ENCODE assay signal across 8 cellular contexts in genomic region chrX:1591102-1591862, GRCh38. TPM values are rescaled to one million over a fixed set of nuclear protein-coding genes. Genes with fewer than 3 reads are reported as not detected.
DNase-seq lines count a peak whose midpoint lies in the region; ATAC-seq lines count a peak whose summit lies in the region.

TSS of gene AKAP17A (plus strand) at chrX:1591604. CDS start at chrX:1593463, 1,859 bp downstream.

- POLR2A ChIA-PET in activated CD8-positive, alpha-beta memory T cell treated with anti-CD3 and anti-CD28 coated beads for 36 hours (lab: Charles Lee) = no interaction called here

- H3K4me1 Mint-ChIP-seq in effector memory CD8-positive, alpha-beta T cell (ENCODE audit: low read depth in 2 of 2) = peaks cover 20 to 39% of the 10 kb centered on the region in 2 donors

- H3K36me3 Mint-ChIP-seq in effector memory CD8-positive, alpha-beta T cell (ENCODE audit: insufficient read depth) = peaks cover 46% of the 10 kb centered on the region

- H3K4me3 Mint-ChIP-seq in effector memory CD8-positive, alpha-beta T cell = peak within 1 kb of the TSS; percentile 88 to 98

- CTCF ChIA-PET in activated CD8-positive, alpha-beta memory T cell treated with anti-CD3 and anti-CD28 coated beads for 36 hours (lab: Charles Lee) = no interaction called here

- H3K27me3 Mint-ChIP-seq in effector memory CD8-positive, alpha-beta T cell = no peaks in the 10 kb centered on the region

- H3K27ac Mint-ChIP-seq in effector memory CD8-positive, alpha-beta T cell = peak within 1 kb of the TSS; percentile 92 to 98

- peak; percentile 89 for DNase-seq in CMK (ENCODE audit: low read depth)
- peak; percentile 87 for DNase-seq in HT1080 (ENCODE audit: low read depth)
- DNase-seq in NOMO-1 (lab: John Stamatoyannopoulos, UW; ENCODE audit: unreplicated experiment in 2 of 2) = peak; percentile 89 to 95
- peak; percentile 96 to 100 (median 99) for DNase-seq in effector memory CD8-positive, alpha-beta T cell
- peak; percentile 97 for DNase-seq in medulla oblongata (ENCODE audit: extremely low spot score)
- DNase-seq in stimulated activated CD4-positive, alpha-beta T cell treated with anti-CD3 and anti-CD28 coated beads, TNF-alpha, amount 100 ng/mL, for 48 hours (ENCODE audit: low read depth in 3 of 3) = peak; percentile 98 to 99 (median 98)

- ATAC-seq in GM21360 (IDR thresholded peaks at IDR 0.05; ENCODE audit: unreplicated experiment) = peak; percentile 84
- peak; percentile 94 for ATAC-seq in effector memory CD8-positive, alpha-beta T cell (replicated peaks)

- H3K9me3 Mint-ChIP-seq in effector memory CD8-positive, alpha-beta T cell = no peaks in the 10 kb centered on the region

RNA-seq across cellular contexts. Expression of gene AKAP17A, which starts in this region (rescaled TPM):
- 33.2 and 36.3 TPM in 2 replicates for total RNA-seq in HT1080 (2014; rRNA removed; shearing (Covaris generic))
- polyA plus RNA-seq in HT1080 (2015; cell fraction: cytosol; rRNA removed) = 7.1 and 9.5 TPM in 2 replicates
- polyA plus RNA-seq in HT1080 (2015; cell fraction: nucleus; rRNA removed) = 48.9 and 50.5 TPM in 2 replicates
- 10 to 100 TPM; 64.2 to 66.8 TPM for total RNA-seq in activated CD8-positive, alpha-beta memory T cell treated with anti-CD3 and anti-CD28 coated beads for 36 hours

Comparison
In these comparisons a context has a peak if more than half of its experiments do, and no peak if none do; other contexts are left out.
1. Peak in every context shown above with its lines: DNase-seq and ATAC-seq.